13 cellular contexts compared by ENCODE assay signal in genomic region chr11:118602331-118602730, GRCh38. TPM values are rescaled to one million over a fixed set of nuclear protein-coding genes. Genes with fewer than 3 reads are reported as not detected.
DNase-seq lines count a peak whose midpoint lies in the region; ATAC-seq and TF ChIP-seq lines count a peak whose summit lies in the region.
"Had no signal": no experiment of that assay in that cellular context is flagged by ENCODE, and none has a peak within 500 bp of the region (broad histone marks: within the 10 kb centered on the region; RNA-seq: fewer than 3 reads in every experiment).

No MANE protein-coding gene starts in this region.

- H3K36me3 ChIP-seq in testis (ENCODE audit: low read depth, missing control alignments) = no peaks in the 10 kb centered on the region

- peaks cover 25 to 37% (median 28%) of the 10 kb centered on the region in 3 donors for H3K36me3 Mint-ChIP-seq in immature natural killer cell

- no peak overlapping the region for H3K4me3 ChIP-seq in testis
- H3K4me3 ChIP-seq: upper lobe of left lung had no signal

- TF ChIP-seq CTCF in testis (IDR thresholded peaks at IDR 0.05) = no peak

- H3K4me1 ChIP-seq in testis = peaks cover 34% of the 10 kb centered on the region

- peak; percentile 37 for DNase-seq in activated CD8-positive, alpha-beta memory T cell treated with anti-CD3 and anti-CD28 coated beads for 24 hours
- DNase-seq in activated CD8-positive, alpha-beta memory T cell treated with anti-CD3 and anti-CD28 coated beads, Interleukin-2, amount 50 U/mL, for 4 hours = no peak
- no peak for DNase-seq in immature natural killer cell
- DNase-seq in testis = peak; percentile 61
- DNase-seq in NCI-H510A treated with DMSO at 0.1 percent for 48 hours (lab: John Stamatoyannopoulos, UW) = no peak
- DNase-seq: endodermal cell; GF-D8; NCI-H2029; stimulated activated CD4-positive, alpha-beta T cell treated with anti-CD3 and anti-CD28 coated beads, Interleukin-2, amount 100 ng/mL, for 24 hours; upper lobe of left lung had no signal

- no peaks in the 10 kb centered on the region for H3K9me3 ChIP-seq in testis
- H3K9me3 ChIP-seq: upper lobe of left lung had no signal

- H3K27ac ChIP-seq in cingulate gyrus (ENCODE audit: low read depth, low read length) = peak overlapping the region; percentile 16
- peak overlapping the region in 1 of 2 donors; percentile 97 for H3K27ac ChIP-seq in testis
- H3K27ac ChIP-seq: upper lobe of left lung had no signal

- peak overlapping the region in 4 of 6 donors; percentile 3 to 5 (median 3) for H3K27ac Mint-ChIP-seq in immature natural killer cell
- H3K27ac Mint-ChIP-seq: endodermal cell had no signal

- 38 to 56% methylated on average over 3 of the region's 3 CpGs for WGBS in testis, 2 donors

- intact Hi-C loops in testis (cut with DNase I; ENCODE audit: low total_unique reads) = no loop called here

- no peak overlapping the region for H3K4me3 Mint-ChIP-seq in immature natural killer cell
- H3K4me3 Mint-ChIP-seq: endodermal cell had no signal

- no peak for TF ChIP-seq POLR2A in testis (IDR thresholded peaks at IDR 0.05)
- TF ChIP-seq POLR2A in GM18505 (IDR thresholded peaks at IDR 0.05; ENCODE audit: borderline replicate concordance, extremely low read depth, insufficient read depth, insufficient read length) = no peak

- ATAC-seq in GM18505 (IDR thresholded peaks at IDR 0.05; ENCODE audit: unreplicated experiment) (no peak), HG03469 (IDR thresholded peaks at IDR 0.05; ENCODE audit: unreplicated experiment) (no peak)

- no peaks in the 10 kb centered on the region for H3K27me3 ChIP-seq in testis
- H3K27me3 ChIP-seq: upper lobe of left lung had no signal

- peaks cover 0 to 2% (median 2%) of the 10 kb centered on the region in 3 donors for H3K27me3 Mint-ChIP-seq in immature natural killer cell (ENCODE audit: low read depth in 3 of 3)

- H3K4me1 Mint-ChIP-seq in immature natural killer cell = peaks cover 2 to 4% of the 10 kb centered on the region in 2 donors

- H3K9me3 Mint-ChIP-seq in immature natural killer cell = no peaks in the 10 kb centered on the region
- H3K9me3 Mint-ChIP-seq: endodermal cell had no signal

RNA-seq across cellular contexts. Expression of gene PHLDB1, which starts 5.1 kb away (rescaled TPM):
- polyA plus RNA-seq in immature natural killer cell (under 1 TPM in 1 of 3 donors, not detected in 2; 0.17 TPM), testis (ENCODE audit: insufficient read depth, low read depth, low replicate concordance) (51.1 TPM)
- total RNA-seq in testis = 100 to 1,000 TPM in 1 of 2 donors, 10 to 100 TPM in 1; 95.9 to 102 TPM

RNA-seq across cellular contexts. Expression of gene ARCN1, which starts 30.1 kb away (rescaled TPM):
- polyA plus RNA-seq in immature natural killer cell (100 to 1,000 TPM in 2 of 3 donors, 10 to 100 TPM in 1; 99.9 to 164 (median 157) TPM), testis (ENCODE audit: insufficient read depth, low read depth, low replicate concordance) (128 TPM)
- total RNA-seq in testis = 100 to 1,000 TPM; 107 TPM

RNA-seq across cellular contexts. Expression of gene IFT46, which starts 36.6 kb away (rescaled TPM):
- polyA plus RNA-seq in immature natural killer cell (1 to 10 TPM; 5.9 to 8.1 (median 7.4) TPM), testis (ENCODE audit: insufficient read depth, low read depth, low replicate concordance) (65.0 TPM)
- 10 to 100 TPM; 47.7 to 59.4 TPM for total RNA-seq in testis

Comparison
In these comparisons a context has a peak if more than half of its experiments do, and no peak if none do; other contexts are left out.
1. DNase-seq: peak in activated CD8-positive, alpha-beta memory T cell treated with anti-CD3 and anti-CD28 coated beads for 24 hours (single experiment) and testis (single experiment); none in activated CD8-positive, alpha-beta memory T cell treated with anti-CD3 and anti-CD28 coated beads, Interleukin-2, amount 50 U/mL, for 4 hours (single experiment), immature natural killer cell (0 of 3) and NCI-H510A treated with DMSO at 0.1 percent for 48 hours (single experiment).
2. RNA of gene PHLDB1, which starts 5.1 kb away (polyA plus RNA-seq): 51.1 TPM in testis (single experiment); 0.17 TPM in immature natural killer cell; every median in the first group is over 10 times any median in the second.